30 cellular contexts compared by ENCODE assay signal in genomic region chr5:150305577-150305976, GRCh38. TPM values are rescaled to one million over a fixed set of nuclear protein-coding genes. Genes with fewer than 3 reads are reported as not detected.
DNase-seq lines count a peak whose midpoint lies in the region; ATAC-seq and TF ChIP-seq lines count a peak whose summit lies in the region.
"Had no signal": no experiment of that assay in that cellular context is flagged by ENCODE, and none has a peak within 500 bp of the region (broad histone marks: within the 10 kb centered on the region; RNA-seq: fewer than 3 reads in every experiment).

No MANE protein-coding gene starts in this region.

- DNase-seq in Calu3 (no peak), Panc1 (ENCODE audit: low read depth, low spot score) (no peak), hepatocyte (ENCODE audit: low spot score) (no peak), sigmoid colon (no peak), DMS53 treated with DMSO at 0.1 percent for 48 hours (lab: John Stamatoyannopoulos, UW; ENCODE audit: unreplicated experiment) (no peak)
- no peak for DNase-seq in activated CD4-positive, alpha-beta T cell treated with anti-CD3 and anti-CD28 coated beads, Interleukin-2, amount 50 U/mL, for 4 hours
- DNase-seq: activated B cell treated with CpG ODN at 0.5 μM for 24 hours; activated CD4-positive, alpha-beta T cell treated with anti-CD3 and anti-CD28 coated beads, Interleukin-2, amount 50 U/mL, for 1 hour; activated naive CD4-positive, alpha-beta T cell; body of pancreas; Caco-2; cerebellar nuclear complex; DMS79; gastrocnemius medialis; NCI-H1048; NCI-H1694; NCI-H446 treated with DMSO at 0.1 percent for 48 hours; NCI-H82; retina; SIG-M5; small intestine; stimulated activated naive CD4-positive, alpha-beta T cell treated with Interleukin-2 at 50 U/mL for 16 hours had no signal

- ATAC-seq in Panc1 (no peak), GM18867 (IDR thresholded peaks at IDR 0.05; ENCODE audit: unreplicated experiment) (no peak)
- ATAC-seq: body of pancreas, gastrocnemius medialis, HCT116 had no signal

- no peak overlapping the region for H2AFZ ChIP-seq in hepatocyte
- H2AFZ ChIP-seq: parathyroid adenoma had no signal

- no peak for TF ChIP-seq EP300 in sigmoid colon (IDR thresholded peaks at IDR 0.05)

- POLR2A ChIA-PET in Panc1 (lab: Charles Lee) = no interaction called here

- no peaks in the 10 kb centered on the region for H3K9me2 ChIP-seq in hepatocyte (replicated peaks; ENCODE audit: insufficient read depth)

- H3K9me3 ChIP-seq in Panc1 (ENCODE audit: control insufficient read depth, insufficient read depth, low read depth, low read length) (no peaks in the 10 kb centered on the region), hepatocyte (ENCODE audit: low read depth) (no peaks in the 10 kb centered on the region), sigmoid colon (no peaks in the 10 kb centered on the region)
- H3K9me3 ChIP-seq: body of pancreas, Caco-2, gastrocnemius medialis had no signal

- in situ Hi-C loops in Panc1 (cut with HindIII; ENCODE audit: low pct_unique_long_range_greater_than_20kb, low sequenced_read_pairs) = no loop called here

- H3K36me3 ChIP-seq in Panc1 (ENCODE audit: control insufficient read depth, insufficient read depth, low read length) (no peaks in the 10 kb centered on the region), hepatocyte (replicated peaks; ENCODE audit: insufficient read depth, low read depth) (no peaks in the 10 kb centered on the region), sigmoid colon (no peaks in the 10 kb centered on the region)
- H3K36me3 ChIP-seq: gastrocnemius medialis had no signal

- CTCF ChIA-PET in Calu3 (lab: Charles Lee) (interaction anchor here (0.7 kb wide), 1 partner anchor 1477 kb away, joined by 3 read pairs; no protein-coding TSS in a partner anchor), Panc1 (lab: Charles Lee) (no interaction called here)

- peaks cover 6% of the 10 kb centered on the region for H3K36me3 Mint-ChIP-seq in Calu3 (ENCODE audit: insufficient read depth, unreplicated experiment)

- TF ChIP-seq CTCF in Calu3 (IDR thresholded peaks at IDR 0.05; ENCODE audit: unreplicated experiment) = no peak
- TF ChIP-seq CTCF in Panc1 (IDR thresholded peaks at IDR 0.05) = no peak
- TF ChIP-seq CTCF in hepatocyte (IDR thresholded peaks at IDR 0.05; ENCODE audit: poor library complexity) = no peak
- TF ChIP-seq CTCF in sigmoid colon (IDR thresholded peaks at IDR 0.05) = no peak

- H3K4me2 ChIP-seq in hepatocyte = no peak overlapping the region

- no peaks in the 10 kb centered on the region for H3K27me3 Mint-ChIP-seq in Calu3 (ENCODE audit: unreplicated experiment)

- H3K27me3 ChIP-seq in Panc1 (ENCODE audit: control insufficient read depth, insufficient read depth, low read length) = no peaks in the 10 kb centered on the region
- no peaks in the 10 kb centered on the region for H3K27me3 ChIP-seq in hepatocyte
- H3K27me3 ChIP-seq in sigmoid colon = peaks cover 0 to 11% (median 0%) of the 10 kb centered on the region in 3 donors
- H3K27me3 ChIP-seq: gastrocnemius medialis had no signal

- H3K27ac ChIP-seq in Panc1 (ENCODE audit: low read length) = peak overlapping the region; percentile 57
- peak overlapping the region; percentile 91 for H3K27ac ChIP-seq in hepatocyte
- peak overlapping the region in 3 of 4 donors; percentile 25 to 86 (median 78) for H3K27ac ChIP-seq in sigmoid colon
- H3K27ac ChIP-seq: body of pancreas, C4-2B, gastrocnemius medialis, parathyroid adenoma had no signal

- H3K4me3 ChIP-seq in Panc1 (ENCODE audit: low read depth in 2 of 2, low read length in 2 of 2) = no peak overlapping the region
- no peak overlapping the region for H3K4me3 ChIP-seq in hepatocyte
- no peak overlapping the region for H3K4me3 ChIP-seq in sigmoid colon
- H3K4me3 ChIP-seq: body of pancreas, gastrocnemius medialis, lung had no signal

- no peak for TF ChIP-seq POLR2A in sigmoid colon (IDR thresholded peaks at IDR 0.05)

- H4K20me1 ChIP-seq in hepatocyte (ENCODE audit: insufficient read depth, poor library complexity, severe bottlenecking) = no peaks in the 10 kb centered on the region

- H3K27ac Mint-ChIP-seq in Calu3 (ENCODE audit: unreplicated experiment) = peak overlapping the region; percentile 5
- H3K27ac Mint-ChIP-seq: activated B cell treated with CpG ODN at 0.5 μM for 24 hours, IgD-negative memory B cell had no signal

- intact Hi-C loops in Calu3 (cut with micrococcal nuclease; ENCODE audit: unreplicated experiment) (no loop called here), Panc1 (cut with micrococcal nuclease; ENCODE audit: unreplicated experiment) (no loop called here), sigmoid colon (cut with DNase I) (no loop called here)

- 40% methylated on average over 1 of the region's 1 CpG for WGBS in hepatocyte (ENCODE audit: low lambda C conversion rate, missing lambda C conversion rate)
- WGBS in sigmoid colon, 2 donors = 36 to 52% methylated on average over 1 of the region's 1 CpG

- BruUV-seq in Calu3 (replicated peaks; lab: Mats Ljungman, UMichigan) (no TSS peak), Panc1 (replicated peaks; lab: Mats Ljungman, UMichigan) (no TSS peak)

- no peak overlapping the region for H3K4me3 Mint-ChIP-seq in Calu3 (ENCODE audit: low read depth, unreplicated experiment)
- H3K4me3 Mint-ChIP-seq: activated B cell treated with CpG ODN at 0.5 μM for 24 hours, IgD-negative memory B cell, neural crest cell had no signal

- no peaks in the 10 kb centered on the region for H3K79me2 ChIP-seq in hepatocyte
- H3K79me2 ChIP-seq: parathyroid adenoma had no signal

- peaks cover 37% of the 10 kb centered on the region for H3K4me1 Mint-ChIP-seq in Calu3 (ENCODE audit: low read depth, unreplicated experiment)

- H3K4me1 ChIP-seq in Panc1 (ENCODE audit: control insufficient read depth, insufficient read depth, low read length) = peaks cover 19% of the 10 kb centered on the region; the same call in 1 of the 2 replicates
- peaks cover 17% of the 10 kb centered on the region for H3K4me1 ChIP-seq in hepatocyte (ENCODE audit: insufficient read depth)
- peaks cover 0 to 43% (median 30%) of the 10 kb centered on the region in 4 donors for H3K4me1 ChIP-seq in sigmoid colon
- H3K4me1 ChIP-seq: parathyroid adenoma had no signal

- H3K9me3 Mint-ChIP-seq in Calu3 (ENCODE audit: low read depth, unreplicated experiment) = no peaks in the 10 kb centered on the region
- H3K9me3 Mint-ChIP-seq: activated B cell treated with CpG ODN at 0.5 μM for 24 hours, IgD-negative memory B cell, neural crest cell had no signal

RNA-seq across cellular contexts. Expression of gene ARSI, which starts 2.9 kb away (rescaled TPM):
- total RNA-seq in Calu3 (2022) (0.71 and 0.93 TPM in 2 replicates), Panc1 (2021; ENCODE audit: unreplicated experiment) (18.6 TPM), hepatocyte (18.4 and 27.9 TPM in 2 replicates), sigmoid colon (1 to 10 TPM; 1.4 to 3.3 (median 2.3) TPM)
- 16.4 TPM for polyA plus RNA-seq in Panc1 (2012; ENCODE audit: insufficient read length)
- polyA plus RNA-seq in hepatocyte (27.1 and 42.8 TPM in 2 replicates), sigmoid colon (under 1 TPM in 1 of 3 donors, not detected in 2; 0.63 TPM)
- total RNA-seq: activated B cell treated with CpG ODN at 0.5 μM for 24 hours, gastrocnemius medialis had no signal
- polyA plus RNA-seq: IgD-negative memory B cell had no signal

RNA-seq across cellular contexts. Expression of gene CAMK2A, which starts 16.0 kb away (rescaled TPM):
- not detected in 2 replicates for total RNA-seq in Calu3 (2022)
- 0.51 TPM for total RNA-seq in Panc1 (2021; ENCODE audit: unreplicated experiment)
- 0.28 TPM for polyA plus RNA-seq in Panc1 (2012; ENCODE audit: insufficient read length)
- total RNA-seq in hepatocyte = 0.88 and 2.6 TPM in 2 replicates
- 1.0 and 1.2 TPM in 2 replicates for polyA plus RNA-seq in hepatocyte
- 1 to 10 TPM in 2 of 4 donors, under 1 TPM in 2; 0.49 to 2.1 (median 1.2) TPM for total RNA-seq in sigmoid colon
- polyA plus RNA-seq in sigmoid colon = under 1 TPM in 2 of 3 donors, not detected in 1; 0.44 to 0.60 TPM
- total RNA-seq: activated B cell treated with CpG ODN at 0.5 μM for 24 hours, Caco-2, dermis microvascular lymphatic vessel endothelial cell had no signal
- polyA plus RNA-seq: IgD-negative memory B cell had no signal

RNA-seq across cellular contexts. Expression of gene TCOF1, which starts 51.9 kb away (rescaled TPM):
- total RNA-seq in Calu3 (2022) = 96.1 and 106 TPM in 2 replicates
- total RNA-seq in Panc1 (2021; ENCODE audit: unreplicated experiment) = 92.8 TPM
- polyA plus RNA-seq in Panc1 (2012; ENCODE audit: insufficient read length) = 45.0 TPM
- total RNA-seq in hepatocyte = 19.9 and 21.2 TPM in 2 replicates
- polyA plus RNA-seq in hepatocyte = 22.5 and 24.0 TPM in 2 replicates
- total RNA-seq in sigmoid colon = 10 to 100 TPM; 17.4 to 28.1 (median 23.6) TPM
- polyA plus RNA-seq in sigmoid colon = 10 to 100 TPM in 1 of 3 donors, 1 to 10 TPM in 2; 5.4 to 26.4 (median 6.2) TPM
